12 cellular contexts compared by ENCODE assay signal in the genomic region with DNA sequence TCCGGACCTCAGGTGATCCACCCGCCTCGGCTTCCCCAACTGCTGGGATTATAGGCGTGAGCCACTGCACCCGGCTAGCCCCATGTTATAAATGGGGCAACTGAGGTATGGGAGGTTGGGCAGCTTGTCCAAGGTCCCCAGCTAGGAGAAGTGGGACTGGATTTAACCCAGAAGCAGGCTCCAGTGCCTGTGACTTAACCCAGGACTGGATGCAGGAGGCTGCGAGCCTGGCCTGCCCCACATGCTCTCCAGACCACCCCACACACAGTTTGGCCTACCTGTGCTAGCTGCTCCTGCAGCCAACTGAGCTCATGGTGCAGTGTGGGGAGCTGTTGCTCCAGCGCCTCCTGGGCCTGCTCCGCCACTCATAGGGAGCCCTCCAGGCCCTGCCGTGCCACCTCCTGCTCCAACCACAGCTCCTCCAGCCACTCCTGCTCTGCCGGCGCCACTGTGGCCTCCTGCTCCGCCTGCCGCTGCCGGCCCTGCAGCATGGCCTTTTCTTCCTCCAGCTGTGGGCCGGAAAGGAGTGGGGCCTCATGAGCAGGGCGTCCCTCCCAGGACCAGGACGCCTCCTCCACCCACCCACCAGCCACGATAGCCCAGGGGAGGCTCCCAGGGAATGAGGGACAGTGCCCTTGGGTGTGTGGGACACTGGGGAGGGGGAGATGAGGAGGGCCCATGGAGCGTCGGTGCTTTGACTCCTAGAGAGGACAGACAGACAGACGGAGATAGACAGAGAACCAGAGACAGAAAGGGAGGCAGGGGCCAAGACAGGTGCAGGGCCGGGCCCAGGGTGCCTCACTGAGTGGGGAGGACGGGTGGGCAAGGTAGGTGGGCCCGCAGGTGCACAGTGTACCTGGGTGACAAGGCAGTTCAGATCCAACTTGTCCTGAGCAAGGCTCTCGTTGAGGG. TPM values are rescaled to one million over a fixed set of nuclear protein-coding genes. Genes with fewer than 3 reads are reported as not detected.
A peak's percentile ranks its signal among the peaks of the same experiment; 100 is the strongest.
DNase-seq lines count a peak whose midpoint lies in the region; FAIRE-seq and TF ChIP-seq lines count a peak whose summit lies in the region.
"Had no signal": no experiment of that assay in that cellular context is flagged by ENCODE, and none has a peak within 500 bp of the region (broad histone marks: within the 10 kb centered on the region; RNA-seq: fewer than 3 reads in every experiment).

No MANE protein-coding gene starts in this region.

- POLR2A ChIA-PET in RWPE1 (lab: Yijun Ruan, JAX; ENCODE audit: low non-redundant PET), result no interaction called here

- H3K27ac ChIP-seq in RWPE1 (peak overlapping the region; percentile 94), kidney (ENCODE audit: low read depth in 2 of 2, low read length in 2 of 2) (no peak overlapping the region), stomach (peak overlapping the region in 1 of 5 donors; percentile 3)
- H3K27ac ChIP-seq: body of pancreas had no signal

- H3K27me3 ChIP-seq in stomach, result no peaks in the 10 kb centered on the region
- H3K27me3 ChIP-seq: body of pancreas, gastrocnemius medialis had no signal

- H3K9me3 ChIP-seq in kidney (ENCODE audit: control insufficient read depth in 1 of 2, low read length in 2 of 2) (no peaks in the 10 kb centered on the region), stomach (no peaks in the 10 kb centered on the region)
- H3K9me3 ChIP-seq: body of pancreas, gastrocnemius medialis had no signal

- FAIRE-seq in kidney (lab: Jason Lieb, UNC) (no peak), GM19239 (lab: Jason Lieb, UNC) (no peak)
- FAIRE-seq: islet of Langerhans had no signal

- DNase-seq in activated CD8-positive, alpha-beta memory T cell treated with anti-CD3 and anti-CD28 coated beads for 24 hours, result peak; percentile 67
- DNase-seq in activated CD8-positive, alpha-beta memory T cell treated with anti-CD3 and anti-CD28 coated beads, Interleukin-2, amount 50 U/mL, for 4 hours, result no peak
- no peak for DNase-seq in RWPE1 (ENCODE audit: low spot score)
- DNase-seq in kidney, result peak; percentile 86
- DNase-seq in stomach, result peak; percentile 45
- no peak for DNase-seq in GM19239 (ENCODE audit: insufficient read length, low spot score)
- no peak for DNase-seq in T1000 (lab: John Stamatoyannopoulos, UW)
- no peak for DNase-seq in kidney tubule cell (ENCODE audit: low spot score)
- DNase-seq: naive B cell had no signal

- H3K36me3 ChIP-seq in kidney (ENCODE audit: control insufficient read depth in 1 of 2, insufficient read depth in 2 of 2, low read length in 2 of 2) (peaks cover 39 to 45% of the 10 kb centered on the region in 2 donors), stomach (peaks cover 62 to 100% (median 94%) of the 10 kb centered on the region in 4 donors)

- no peaks in the 10 kb centered on the region for H3K4me1 ChIP-seq in kidney (ENCODE audit: control insufficient read depth in 1 of 2, insufficient read depth in 1 of 2, low read depth in 1 of 2, low read length in 2 of 2)
- peaks cover 16 to 33% (median 24%) of the 10 kb centered on the region in 4 donors for H3K4me1 ChIP-seq in stomach

- no peak for TF ChIP-seq POLR2A in stomach (IDR thresholded peaks at IDR 0.05)

- no peak overlapping the region for H3K9ac ChIP-seq in kidney (ENCODE audit: low read length in 2 of 2)

- 89 to 93% (median 90%) methylated on average over 25 of the region's 25 CpGs for WGBS in stomach, 5 donors

- intact Hi-C loops in kidney (cut with DNase I), result no loop called here
- intact Hi-C loops in stomach (cut with DNase I; ENCODE audit: low total_unique reads), result no loop called here

- TF ChIP-seq EP300 in stomach (IDR thresholded peaks at IDR 0.05), result no peak

- TF ChIP-seq CTCF in RWPE1 (conservative IDR thresholded peaks at IDR 0.05; ENCODE audit: low read depth) (no peak), kidney (IDR thresholded peaks at IDR 0.05; ENCODE audit: borderline replicate concordance, extremely low read depth, insufficient read depth) (no peak), stomach (IDR thresholded peaks at IDR 0.05) (no peak)

- CTCF ChIA-PET in RWPE1 (lab: Yijun Ruan, JAX), result interaction anchor here (1.5 to 2.0 kb wide), 2 partner anchors 9 to 21 kb away, joined by 3 to 5 read pairs; no protein-coding TSS in a partner anchor

- H3K4me3 ChIP-seq in kidney (ENCODE audit: low read length in 2 of 2) (no peak overlapping the region), stomach (no peak overlapping the region)
- H3K4me3 ChIP-seq: body of pancreas, gastrocnemius medialis had no signal

RNA-seq across cellular contexts. Expression of a gene that starts 12.4 kb away (rescaled TPM):
- total RNA-seq in kidney, result 56.3 TPM
- polyA plus RNA-seq in kidney (ENCODE audit: insufficient read depth, low read depth, low replicate concordance), result 8.0 TPM
- total RNA-seq in stomach, result 10 to 100 TPM; 19.2 to 66.6 (median 35.6) TPM
- 1 to 10 TPM; 3.3 to 8.8 (median 7.5) TPM for polyA plus RNA-seq in stomach

RNA-seq across cellular contexts. Expression of a gene that starts 41.0 kb away (rescaled TPM):
- total RNA-seq in kidney (8,605 TPM), stomach (1,000 to 10,000 TPM in 1 of 5 donors, under 1 TPM in 4; under 0.01 to 9,966 (median under 0.01) TPM)
- polyA plus RNA-seq in kidney (ENCODE audit: insufficient read depth, low read depth, low replicate concordance) (26.8 TPM), stomach (not detected)

Comparison
In these comparisons a context has a peak if more than half of its experiments do, and no peak if none do; other contexts are left out.
1. DNase-seq: peak in activated CD8-positive, alpha-beta memory T cell treated with anti-CD3 and anti-CD28 coated beads for 24 hours (single experiment), kidney (single experiment) and stomach (single experiment); none in activated CD8-positive, alpha-beta memory T cell treated with anti-CD3 and anti-CD28 coated beads, Interleukin-2, amount 50 U/mL, for 4 hours (single experiment), RWPE1 (single experiment), GM19239 (single experiment), T1000 (single experiment) and kidney tubule cell (single experiment).